ENCODE assay signal across 8 cellular contexts in the genomic region with DNA sequence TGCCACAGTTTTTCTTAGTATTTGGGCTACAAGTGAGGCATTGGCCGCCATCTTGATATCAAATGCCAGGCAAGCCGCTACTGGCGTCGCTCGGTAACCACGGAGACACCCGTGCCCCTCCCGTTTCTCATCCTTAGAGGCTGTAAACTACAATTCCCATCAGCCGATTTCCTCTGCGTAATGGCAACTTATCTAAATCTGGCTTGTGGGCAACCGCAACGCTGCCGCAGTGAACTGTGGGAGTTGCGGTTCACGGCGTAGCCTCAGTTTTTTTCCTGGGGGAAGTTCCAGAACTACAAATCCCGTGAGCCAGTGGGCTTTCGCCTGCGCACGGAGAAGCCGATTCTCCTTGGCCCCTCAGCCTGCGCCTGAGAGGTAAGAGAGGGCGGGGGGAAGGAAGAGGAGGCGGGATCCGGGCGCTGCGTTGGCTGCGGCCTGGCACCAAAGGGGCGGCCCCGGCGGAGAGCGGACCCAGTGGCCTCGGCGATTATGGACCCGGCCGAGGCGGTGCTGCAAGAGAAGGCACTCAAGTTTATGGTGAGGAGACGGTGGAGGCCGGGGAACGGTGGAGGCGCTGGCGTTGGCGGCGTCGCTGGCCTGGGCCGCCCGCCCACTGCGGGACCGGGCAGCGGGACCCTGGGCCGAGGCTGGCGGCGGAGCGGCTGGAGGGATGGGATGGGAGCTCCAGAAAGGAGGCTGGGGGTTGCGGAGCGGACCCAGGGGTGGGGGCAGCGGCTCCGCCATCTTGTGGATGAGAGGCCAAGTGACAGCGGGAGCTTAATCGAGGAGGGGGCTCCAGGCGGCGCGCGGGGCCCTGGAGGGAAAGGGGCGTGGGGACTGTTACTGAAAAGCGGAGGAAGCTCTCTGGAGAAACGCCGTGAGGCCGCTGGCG. TPM values are rescaled to one million over a fixed set of nuclear protein-coding genes. Genes with fewer than 3 reads are reported as not detected.
DNase-seq lines count a peak whose midpoint lies in the region; ATAC-seq and TF ChIP-seq lines count a peak whose summit lies in the region.

TSS of gene BTRC (plus strand) at position 474 of the 892 bp plus-strand sequence. CDS start at position 490, 16 bp downstream.

- H3K27me3 ChIP-seq in WERI-Rb-1 (ENCODE audit: insufficient read depth, low read depth, severe bottlenecking) (no peaks in the 10 kb centered on the region), mammary epithelial cell (ENCODE audit: insufficient read depth, low read length) (peaks cover 3% of the 10 kb centered on the region), skeletal muscle tissue (ENCODE audit: control insufficient read depth in 3 of 3, insufficient read depth in 3 of 3, low read length in 3 of 3) (no peaks in the 10 kb centered on the region)

- peaks cover 13% of the 10 kb centered on the region for H3K36me3 ChIP-seq in WERI-Rb-1
- H3K36me3 ChIP-seq in mammary epithelial cell (ENCODE audit: insufficient read depth, low read length): no peaks in the 10 kb centered on the region
- H3K36me3 ChIP-seq in skeletal muscle tissue (ENCODE audit: control insufficient read depth in 3 of 3, insufficient read depth in 3 of 3, low read length in 3 of 3): no peaks in the 10 kb centered on the region

- under 1% methylated on average over 42 of the region's 70 CpGs for WGBS in mammary epithelial cell (ENCODE audit: low coverage, missing lambda C conversion rate)

- POLR2A ChIA-PET in AG04449 (lab: Yijun Ruan, JAX): interaction anchor here (0.6 kb wide), 1 partner anchor 311 kb away, joined by 3 read pairs; no protein-coding TSS in a partner anchor

- H3K4me1 ChIP-seq in mammary epithelial cell (ENCODE audit: insufficient read depth, low read length) (peaks cover 9% of the 10 kb centered on the region), skeletal muscle tissue (ENCODE audit: control insufficient read depth in 3 of 3, insufficient read depth in 3 of 3, low read length in 3 of 3) (peaks cover 14 to 20% (median 16%) of the 10 kb centered on the region in 3 donors)

- peak within 1 kb of the TSS; percentile 85 for H3K4me3 ChIP-seq in AG04449 (ENCODE audit: low read depth, low read length)
- H3K4me3 ChIP-seq in WERI-Rb-1 (ENCODE audit: low read depth, low read length): peak within 1 kb of the TSS; percentile 95
- peak within 1 kb of the TSS; percentile 75 to 93 (median 85) for H3K4me3 ChIP-seq in mammary epithelial cell (replicated peaks in 1 of 3; ENCODE audit: insufficient read depth in 1 of 3, low read depth in 2 of 3, low read length in 3 of 3)
- H3K4me3 ChIP-seq in iPS-18c (ENCODE audit: insufficient read depth, low read depth, low read length): peak within 1 kb of the TSS; percentile 72
- H3K4me3 ChIP-seq in skeletal muscle tissue (ENCODE audit: low read length in 3 of 3): peak within 1 kb of the TSS; percentile 86 to 90 (median 87)

- TF ChIP-seq CTCF in AG04449 (IDR thresholded peaks at IDR 0.05; ENCODE audit: insufficient read depth, low read length, missing control alignments) (no peak), WERI-Rb-1 (IDR thresholded peaks at IDR 0.05; ENCODE audit: low read depth, low read length) (0 out of 2 replicates have a peak, but pooled peaks have one; percentile 17), mammary epithelial cell (conservative IDR thresholded peaks at IDR 0.05 in 1 of 2, IDR thresholded peaks at IDR 0.05 in 1 of 2; ENCODE audit: extremely low read depth in 1 of 2, insufficient read depth in 1 of 2, low read depth in 1 of 2, low read length in 2 of 2) (peak in 1 of 2 donors; percentile 1)

- H4K20me1 ChIP-seq in mammary epithelial cell (ENCODE audit: insufficient read depth, low read length): no peaks in the 10 kb centered on the region

- H3K27ac ChIP-seq in WERI-Rb-1: peak within 1 kb of the TSS; percentile 85
- peak within 1 kb of the TSS; percentile 66 for H3K27ac ChIP-seq in mammary epithelial cell (ENCODE audit: insufficient read depth, low read depth, low read length)
- H3K27ac ChIP-seq in skeletal muscle tissue (ENCODE audit: low read depth, low read length): peak within 1 kb of the TSS; percentile 87

- dilution Hi-C loops in mammary epithelial cell (cut with HindIII; ENCODE audit: low sequenced_read_pairs): no loop called here

- H3K9me3 ChIP-seq in WERI-Rb-1 (ENCODE audit: severe bottlenecking) (no peaks in the 10 kb centered on the region), mammary epithelial cell (replicated peaks; ENCODE audit: insufficient read depth, low read length) (no peaks in the 10 kb centered on the region), iPS-18c (ENCODE audit: control insufficient read depth, insufficient read depth, low read length) (no peaks in the 10 kb centered on the region), skeletal muscle tissue (ENCODE audit: control insufficient read depth in 3 of 3, low read length in 3 of 3) (no peaks in the 10 kb centered on the region)

- no TSS peak for BruUV-seq in mammary epithelial cell (replicated peaks; lab: Mats Ljungman, UMichigan)

- DNase-seq in AG04449 (ENCODE audit: low read depth, low spot score) (peak; percentile 96), NCI-H2227 (lab: John Stamatoyannopoulos, UW; ENCODE audit: unreplicated experiment) (peak; percentile 98), WERI-Rb-1 (peak; percentile 98), mammary epithelial cell (peak; percentile 100)

- intact Hi-C loops in mammary epithelial cell (cut with micrococcal nuclease): loop anchor here (5.0 kb wide), 1 partner anchor 52 kb away; no protein-coding TSS in a partner anchor

- peak within 1 kb of the TSS; percentile 82 for H3K4me2 ChIP-seq in mammary epithelial cell (ENCODE audit: insufficient read depth, low read depth, low read length)

- peaks cover 31% of the 10 kb centered on the region for H3K79me2 ChIP-seq in mammary epithelial cell (ENCODE audit: insufficient read depth, low read length)

- ATAC-seq in GM18873 (IDR thresholded peaks at IDR 0.05; ENCODE audit: low FRiP score, unreplicated experiment): peak; percentile 85
- ATAC-seq in HG03139 (IDR thresholded peaks at IDR 0.05; ENCODE audit: unreplicated experiment): peak; percentile 87

- H2AFZ ChIP-seq in mammary epithelial cell (ENCODE audit: low read depth, low read length): peak within 1 kb of the TSS; percentile 97

- peak within 1 kb of the TSS; percentile 74 for H3K9ac ChIP-seq in mammary epithelial cell (ENCODE audit: insufficient read depth, low read length)
- H3K9ac ChIP-seq in skeletal muscle tissue (ENCODE audit: low read depth in 1 of 3, low read length in 3 of 3): peak within 1 kb of the TSS; percentile 75 to 91 (median 88)

- in situ Hi-C loops in mammary epithelial cell (cut with MboI; ENCODE audit: low sequenced_read_pairs in 2 of 2): no loop called here

- CTCF ChIA-PET in AG04449 (lab: Yijun Ruan, JAX): interaction anchor here (1.5 to 2.0 kb wide), 2 partner anchors 113 to 140 kb away, joined by 6 to 7 read pairs; no protein-coding TSS in a partner anchor
- CTCF ChIA-PET in mammary epithelial cell (lab: Charles Lee; ENCODE audit: low non-redundant PET): no interaction called here

RNA-seq across cellular contexts. Expression of gene BTRC, which starts in this region (rescaled TPM):
- total RNA-seq in mammary epithelial cell: 10 to 100 TPM; 12.3 to 20.3 TPM
- polyA plus RNA-seq in mammary epithelial cell: 7.8 TPM
- 12.5 TPM for polyA minus RNA-seq in mammary epithelial cell
- 19.8 TPM for total RNA-seq in skeletal muscle tissue

Comparison
In these comparisons a context has a peak if more than half of its experiments do, and no peak if none do; other contexts are left out.
1. Peak in every context shown above with its lines: DNase-seq, ATAC-seq, H3K4me3 ChIP-seq and H3K27ac ChIP-seq.